In genomic region chr2:26530696-26531095, GRCh38 we compare ENCODE assay signal across 23 cellular contexts. TPM values are rescaled to one million over a fixed set of nuclear protein-coding genes. Genes with fewer than 3 reads are reported as not detected.
DNase-seq lines count a peak whose midpoint lies in the region; ATAC-seq, FAIRE-seq and TF ChIP-seq lines count a peak whose summit lies in the region.
"Had no signal": no experiment of that assay in that cellular context is flagged by ENCODE, and none has a peak within 500 bp of the region (broad histone marks: within the 10 kb centered on the region; RNA-seq: fewer than 3 reads in every experiment).

No MANE protein-coding gene starts in this region.

- FAIRE-seq in astrocyte (lab: Jason Lieb, UNC), result no peak
- FAIRE-seq: keratinocyte had no signal

- H3K27me3 ChIP-seq in astrocyte (ENCODE audit: insufficient read depth, low read length) (no peaks in the 10 kb centered on the region), aorta (ENCODE audit: control insufficient read depth in 1 of 2, insufficient read depth in 2 of 2, low read length in 1 of 2) (no peaks in the 10 kb centered on the region)

- H3K4me1 ChIP-seq in HEK293 (ENCODE audit: control insufficient read depth, insufficient read depth, low read length) (no peaks in the 10 kb centered on the region), astrocyte (ENCODE audit: insufficient read depth, low read length) (peaks cover 15% of the 10 kb centered on the region), aorta (ENCODE audit: control insufficient read depth in 1 of 2, insufficient read depth in 2 of 2, low read length in 2 of 2) (no peaks in the 10 kb centered on the region)

- DNase-seq in astrocyte (ENCODE audit: low read depth), result peak; percentile 63
- peak; percentile 55 for DNase-seq in islet precursor cell
- peak; percentile 7 to 62 for DNase-seq in aorta
- DNase-seq in NCI-H1417 (lab: John Stamatoyannopoulos, UW), result no peak
- no peak for DNase-seq in NCI-H226
- DNase-seq: activated CD4-positive, alpha-beta memory T cell treated with anti-CD3 and anti-CD28 coated beads, Interleukin-2, amount 10 ng/mL, durations not matched to agents 7 days and 5 days; activated naive CD8-positive, alpha-beta T cell treated with anti-CD3 and anti-CD28 coated beads for 36 hours; activated T-cell treated with anti-CD3 and anti-CD28 coated beads, Interleukin-2, amount 50 U/mL, for 48 hours; DMS153; effector memory CD4-positive, alpha-beta T cell; GOT3; mammary epithelial cell; MV-4-11; naive thymus-derived CD8-positive, alpha-beta T cell; NCI-H2029 treated with DMSO at 0.1 percent for 48 hours; NCI-H510A treated with DMSO at 0.1 percent for 48 hours; substantia nigra had no signal

- H3K36me3 Mint-ChIP-seq in astrocyte (ENCODE audit: low read depth, unreplicated experiment), result no peaks in the 10 kb centered on the region
- H3K36me3 Mint-ChIP-seq: activated naive CD8-positive, alpha-beta T cell treated with anti-CD3 and anti-CD28 coated beads for 36 hours; IgD-negative memory B cell; naive thymus-derived CD8-positive, alpha-beta T cell had no signal

- H3K9me3 Mint-ChIP-seq in astrocyte (ENCODE audit: unreplicated experiment), result no peaks in the 10 kb centered on the region
- H3K9me3 Mint-ChIP-seq: activated CD4-positive, alpha-beta memory T cell treated with anti-CD3 and anti-CD28 coated beads, Interleukin-2, amount 10 ng/mL, durations not matched to agents 7 days and 5 days; activated naive CD8-positive, alpha-beta T cell treated with anti-CD3 and anti-CD28 coated beads for 36 hours; central memory CD8-positive, alpha-beta T cell; naive thymus-derived CD8-positive, alpha-beta T cell had no signal

- H3K4me1 Mint-ChIP-seq in astrocyte (ENCODE audit: low read depth, unreplicated experiment), result peaks cover 15% of the 10 kb centered on the region
- H3K4me1 Mint-ChIP-seq: activated CD4-positive, alpha-beta memory T cell treated with anti-CD3 and anti-CD28 coated beads, Interleukin-2, amount 10 ng/mL, durations not matched to agents 7 days and 5 days; activated naive CD8-positive, alpha-beta T cell treated with anti-CD3 and anti-CD28 coated beads for 36 hours; central memory CD8-positive, alpha-beta T cell; IgD-negative memory B cell; naive thymus-derived CD8-positive, alpha-beta T cell had no signal

- H3K27me3 Mint-ChIP-seq in astrocyte (ENCODE audit: low read depth, unreplicated experiment), result peaks cover 25% of the 10 kb centered on the region
- H3K27me3 Mint-ChIP-seq: activated CD4-positive, alpha-beta memory T cell treated with anti-CD3 and anti-CD28 coated beads, Interleukin-2, amount 10 ng/mL, durations not matched to agents 7 days and 5 days; activated naive CD8-positive, alpha-beta T cell treated with anti-CD3 and anti-CD28 coated beads for 36 hours had no signal

- no peaks in the 10 kb centered on the region for H3K36me3 ChIP-seq in HEK293 (ENCODE audit: control insufficient read depth in 2 of 2, insufficient read depth in 1 of 2, low read length in 2 of 2)
- H3K36me3 ChIP-seq in astrocyte (ENCODE audit: insufficient read depth, low read length), result no peaks in the 10 kb centered on the region
- no peaks in the 10 kb centered on the region for H3K36me3 ChIP-seq in aorta (ENCODE audit: control insufficient read depth in 1 of 2, insufficient read depth in 2 of 2, low read length in 1 of 2)

- H3K4me3 ChIP-seq in HEK293 (ENCODE audit: low read depth, low read length) (no peak overlapping the region), astrocyte (ENCODE audit: insufficient read depth, low read depth, low read length) (no peak overlapping the region), aorta (ENCODE audit: low read length in 2 of 2) (no peak overlapping the region)

- H3K27ac ChIP-seq in HEK293 (ENCODE audit: extremely low read depth, low read depth, low read length) (no peak overlapping the region), astrocyte (ENCODE audit: low read depth, low read length) (peak overlapping the region; percentile 50), aorta (ENCODE audit: low read depth in 1 of 2, low read length in 2 of 2) (no peak overlapping the region)

- H3K9ac ChIP-seq in astrocyte (ENCODE audit: low read length), result peak overlapping the region; percentile 66

- H3K79me2 ChIP-seq in astrocyte (ENCODE audit: insufficient read depth, low read length), result no peaks in the 10 kb centered on the region

- H4K20me1 ChIP-seq in astrocyte (ENCODE audit: insufficient read depth, low read length), result no peaks in the 10 kb centered on the region

- CTCF ChIA-PET in HEK293 (lab: Yijun Ruan, JAX), result interaction anchor here (1.1 to 1.6 kb wide), 3 partner anchors 10 to 50 kb away, joined by 3 to 5 read pairs (median 4); no protein-coding TSS in a partner anchor

- ATAC-seq in aorta (ENCODE audit: low FRiP score) (no peak), GM19397 (IDR thresholded peaks at IDR 0.05; ENCODE audit: unreplicated experiment) (no peak)
- ATAC-seq: naive thymus-derived CD8-positive, alpha-beta T cell had no signal

- no peaks in the 10 kb centered on the region for H3K9me3 ChIP-seq in HEK293 (ENCODE audit: control insufficient read depth, insufficient read depth, low read depth, low read length)
- H3K9me3 ChIP-seq in astrocyte (ENCODE audit: insufficient read depth, low read depth, low read length), result no peaks in the 10 kb centered on the region
- no peaks in the 10 kb centered on the region for H3K9me3 ChIP-seq in aorta (ENCODE audit: control insufficient read depth, low read length)

- H2AFZ ChIP-seq in astrocyte (ENCODE audit: low read depth, low read length), result peak overlapping the region; percentile 61

- 56 to 74% methylated on average over 4 of the region's 4 CpGs for WGBS in aorta, 2 donors

- TF ChIP-seq CTCF in HEK293 (tag by site-specific recombination; IDR thresholded peaks at IDR 0.05) (no peak), astrocyte (IDR thresholded peaks at IDR 0.05; ENCODE audit: insufficient read depth, low read depth, low read length) (no peak)

- H3K4me2 ChIP-seq in astrocyte (ENCODE audit: low read length), result peak overlapping the region; percentile 79

- intact Hi-C loops in aorta (cut with DNase I), result no loop called here

- POLR2A ChIA-PET in HEK293 (lab: Yijun Ruan, JAX), result interaction anchor here (1.2 kb wide), 1 partner anchor 286 kb away, joined by 4 read pairs; the partner anchor contains the start of genes HADHA and HADHB

- peak overlapping the region; percentile 93 for H3K27ac Mint-ChIP-seq in astrocyte (ENCODE audit: unreplicated experiment)
- H3K27ac Mint-ChIP-seq: activated CD4-positive, alpha-beta memory T cell treated with anti-CD3 and anti-CD28 coated beads, Interleukin-2, amount 10 ng/mL, durations not matched to agents 7 days and 5 days; activated naive CD8-positive, alpha-beta T cell treated with anti-CD3 and anti-CD28 coated beads for 36 hours; progenitor cell of endocrine pancreas had no signal

- peak overlapping the region; percentile 10 for H3K4me3 Mint-ChIP-seq in astrocyte (ENCODE audit: unreplicated experiment)
- H3K4me3 Mint-ChIP-seq: activated CD4-positive, alpha-beta memory T cell treated with anti-CD3 and anti-CD28 coated beads, Interleukin-2, amount 10 ng/mL, durations not matched to agents 7 days and 5 days; activated naive CD8-positive, alpha-beta T cell treated with anti-CD3 and anti-CD28 coated beads for 36 hours; central memory CD8-positive, alpha-beta T cell; IgD-negative memory B cell; naive thymus-derived CD8-positive, alpha-beta T cell had no signal

TF ChIP-seq in HEK293, 187 proteins besides CTCF, POLR2A, EP300 and RAD21:
- no peak for TF ChIP-seq ZNF433 (tag by site-specific recombination; IDR thresholded peaks at IDR 0.05; ENCODE audit: low read depth)
- TF ChIP-seq HOXD13 (CRISPR knock-in tag; IDR thresholded peaks at IDR 0.05; ENCODE audit: borderline replicate concordance), result no peak
- no peak for TF ChIP-seq ZNF629 (tag by site-specific recombination; IDR thresholded peaks at IDR 0.05)
- no peak for TF ChIP-seq SP7 (tag by site-specific recombination; IDR thresholded peaks at IDR 0.05)
- TF ChIP-seq ZNF426 (tag by site-specific recombination; IDR thresholded peaks at IDR 0.05), result no peak
- no peak for TF ChIP-seq SP2 (tag by site-specific recombination; IDR thresholded peaks at IDR 0.05)
- peak; percentile 86 for TF ChIP-seq GLIS1 (tag by site-specific recombination; IDR thresholded peaks at IDR 0.05)

RNA-seq across cellular contexts. Expression of gene OTOF, which starts 52.8 kb away (rescaled TPM):
- total RNA-seq in astrocyte, result not detected in 2 replicates
- under 1 TPM; 0.06 to 0.24 TPM for total RNA-seq in aorta
- polyA plus RNA-seq in aorta, result not detected
- total RNA-seq: mammary epithelial cell had no signal
- polyA plus RNA-seq: IgD-negative memory B cell, keratinocyte, mammary epithelial cell had no signal

Comparison
In these comparisons a context has a peak if more than half of its experiments do, and no peak if none do; other contexts are left out.
1. DNase-seq: peak in astrocyte (single experiment), islet precursor cell (single experiment) and aorta (2 of 2); none in NCI-H1417 (0 of 3) and NCI-H226 (single experiment).